Comparison of ENCODE assay signal across 8 cellular contexts in genomic region chrX:119870626-119871131, GRCh38. TPM values are rescaled to one million over a fixed set of nuclear protein-coding genes. Genes with fewer than 3 reads are reported as not detected.
DNase-seq lines count a peak whose midpoint lies in the region; ATAC-seq and TF ChIP-seq lines count a peak whose summit lies in the region.

No MANE protein-coding gene starts in this region.

- H3K4me3 ChIP-seq in AG09309 (ENCODE audit: control insufficient read depth, low read depth, low read length), result peak overlapping the region; percentile 66
- peak overlapping the region; percentile 74 to 77 for H3K4me3 ChIP-seq in muscle layer of colon (ENCODE audit: low read depth in 1 of 2, low read length in 2 of 2)
- peak overlapping the region; percentile 52 to 71 (median 64) for H3K4me3 ChIP-seq in upper lobe of left lung

- intact Hi-C loops in activated CD4-positive, alpha-beta memory T cell treated with anti-CD3 and anti-CD28 coated beads for 36 hours (cut with micrococcal nuclease), result loop anchor here (1.0 to 5.0 kb wide), 6 partner anchors 17 to 263 kb away; partner anchors contain the start of genes NKAP, NKRF, RPL39 and SOWAHD

- peak overlapping the region; percentile 98 for H3K27ac Mint-ChIP-seq in activated CD4-positive, alpha-beta memory T cell treated with anti-CD3 and anti-CD28 coated beads for 36 hours

- WGBS in upper lobe of left lung, 2 donors, result 0 to 43% methylated on average over 6 to 25 of the region's 25 CpGs

- DNase-seq in AG09309 (ENCODE audit: low read depth), result no peak
- DNase-seq in LHCN-M2 (ENCODE audit: low read depth), result peak; percentile 44
- peak; percentile 49 for DNase-seq in activated CD4-positive, alpha-beta memory T cell treated with anti-CD3 and anti-CD28 coated beads for 36 hours
- no peak for DNase-seq in epithelial cell of prostate (ENCODE audit: low read depth, low spot score)
- peak in 1 of 2 donors; percentile 47 for DNase-seq in upper lobe of left lung
- no peak for DNase-seq in occipital lobe (lab: John Stamatoyannopoulos, UW)

- peaks cover 10% of the 10 kb centered on the region for H3K4me1 Mint-ChIP-seq in activated CD4-positive, alpha-beta memory T cell treated with anti-CD3 and anti-CD28 coated beads for 36 hours (ENCODE audit: low read depth)

- H3K27me3 ChIP-seq in muscle layer of colon (ENCODE audit: control insufficient read depth in 1 of 2, insufficient read depth in 2 of 2, low read length in 2 of 2) (no peaks in the 10 kb centered on the region), upper lobe of left lung (no peaks in the 10 kb centered on the region)

- POLR2A ChIA-PET in activated CD4-positive, alpha-beta memory T cell treated with anti-CD3 and anti-CD28 coated beads for 36 hours (lab: Charles Lee), result interaction anchor here (0.8 to 2.9 kb wide), 7 partner anchors 18 to 296 kb away, joined by 4 to 29 read pairs (median 5); partner anchors contain the start of genes RPL39, UBE2A and UPF3B

- no peaks in the 10 kb centered on the region for H3K36me3 ChIP-seq in muscle layer of colon (ENCODE audit: insufficient read depth, low read length)
- H3K36me3 ChIP-seq in upper lobe of left lung, result peaks cover 0 to 2% (median 0%) of the 10 kb centered on the region in 4 donors

- TF ChIP-seq CTCF in AG09309 (IDR thresholded peaks at IDR 0.05; ENCODE audit: control insufficient read depth, insufficient read depth, low read depth, low read length, missing control alignments) (no peak), upper lobe of left lung (IDR thresholded peaks at IDR 0.05) (no peak)

- H3K9me3 Mint-ChIP-seq in activated CD4-positive, alpha-beta memory T cell treated with anti-CD3 and anti-CD28 coated beads for 36 hours, result no peaks in the 10 kb centered on the region

- ATAC-seq in GM18909 (IDR thresholded peaks at IDR 0.05; ENCODE audit: poor library complexity, unreplicated experiment) (peak; percentile 14), upper lobe of left lung (ENCODE audit: low FRiP score in 2 of 2) (peak; percentile 39 to 51)

- peak overlapping the region; percentile 88 for H3K27ac ChIP-seq in epithelial cell of prostate
- H3K27ac ChIP-seq in muscle layer of colon (ENCODE audit: low read depth, low read length), result peak overlapping the region; percentile 85
- peak overlapping the region; percentile 91 to 95 (median 93) for H3K27ac ChIP-seq in upper lobe of left lung

- no peak for TF ChIP-seq POLR2A in upper lobe of left lung (IDR thresholded peaks at IDR 0.05)

- H3K4me1 ChIP-seq in muscle layer of colon (ENCODE audit: insufficient read depth, low read length) (no peaks in the 10 kb centered on the region), upper lobe of left lung (peaks cover 0 to 14% (median 9%) of the 10 kb centered on the region in 4 donors)

- H3K9ac ChIP-seq in muscle layer of colon (ENCODE audit: low read length), result peak overlapping the region; percentile 44

- peaks cover 10% of the 10 kb centered on the region for H3K36me3 Mint-ChIP-seq in activated CD4-positive, alpha-beta memory T cell treated with anti-CD3 and anti-CD28 coated beads for 36 hours

- H3K9me3 ChIP-seq in muscle layer of colon (ENCODE audit: low read length) (no peaks in the 10 kb centered on the region), upper lobe of left lung (no peaks in the 10 kb centered on the region)

- H3K27me3 Mint-ChIP-seq in activated CD4-positive, alpha-beta memory T cell treated with anti-CD3 and anti-CD28 coated beads for 36 hours, result no peaks in the 10 kb centered on the region

- TF ChIP-seq EP300 in upper lobe of left lung (IDR thresholded peaks at IDR 0.05), result no peak

- CTCF ChIA-PET in activated CD4-positive, alpha-beta memory T cell treated with anti-CD3 and anti-CD28 coated beads for 36 hours (lab: Charles Lee), result interaction anchor here (1.1 to 1.9 kb wide), 4 partner anchors 9 to 79 kb away, joined by 3 to 8 read pairs (median 4); partner anchors contain the start of genes RPL39 and UPF3B

- H3K4me3 Mint-ChIP-seq in activated CD4-positive, alpha-beta memory T cell treated with anti-CD3 and anti-CD28 coated beads for 36 hours, result peak overlapping the region; percentile 98

RNA-seq across cellular contexts. Expression of gene RNF113A, which starts 0.9 kb away (rescaled TPM):
- total RNA-seq in LHCN-M2 (2014; rRNA removed) (15.9 and 17.6 TPM in 2 replicates), upper lobe of left lung (10 to 100 TPM in 5 of 6 donors, 1 to 10 TPM in 1; 3.1 to 15.2 (median 13.3) TPM), occipital lobe (13.7 TPM)
- 17.3 TPM for polyA plus RNA-seq in LHCN-M2 (2012)
- total RNA-seq in activated CD4-positive, alpha-beta memory T cell treated with anti-CD3 and anti-CD28 coated beads for 36 hours, result 10 to 100 TPM; 23.1 to 26.2 TPM

RNA-seq across cellular contexts. Expression of gene NDUFA1, which starts 1.0 kb away (rescaled TPM):
- 41.2 and 44.5 TPM in 2 replicates for total RNA-seq in LHCN-M2 (2014; rRNA removed)
- 236 TPM for polyA plus RNA-seq in LHCN-M2 (2012)
- 100 to 1,000 TPM; 103 to 104 TPM for total RNA-seq in activated CD4-positive, alpha-beta memory T cell treated with anti-CD3 and anti-CD28 coated beads for 36 hours
- total RNA-seq in upper lobe of left lung, result 10 to 100 TPM; 32.5 to 76.7 (median 47.5) TPM
- 28.1 TPM for total RNA-seq in occipital lobe

RNA-seq across cellular contexts. Expression of gene UPF3B, which starts 17.9 kb away (rescaled TPM):
- total RNA-seq in LHCN-M2 (2014; rRNA removed), result 2.4 and 3.7 TPM in 2 replicates
- 3.7 TPM for polyA plus RNA-seq in LHCN-M2 (2012)
- 10 to 100 TPM; 14.8 to 15.3 TPM for total RNA-seq in activated CD4-positive, alpha-beta memory T cell treated with anti-CD3 and anti-CD28 coated beads for 36 hours
- 10 to 100 TPM in 2 of 6 donors, 1 to 10 TPM in 4; 3.5 to 14.7 (median 7.4) TPM for total RNA-seq in upper lobe of left lung
- 3.0 TPM for total RNA-seq in occipital lobe

RNA-seq across cellular contexts. Expression of gene AKAP14, which starts 25.0 kb away (rescaled TPM):
- total RNA-seq in LHCN-M2 (2014; rRNA removed), result not detected in 2 replicates
- polyA plus RNA-seq in LHCN-M2 (2012), result not detected
- not detected for total RNA-seq in activated CD4-positive, alpha-beta memory T cell treated with anti-CD3 and anti-CD28 coated beads for 36 hours
- total RNA-seq in upper lobe of left lung, result 10 to 100 TPM in 2 of 6 donors, 1 to 10 TPM in 2, under 1 TPM in 1, not detected in 1; 0.31 to 13.5 (median 3.0) TPM
- 1.4 TPM for total RNA-seq in occipital lobe

Comparison
In these comparisons a context has a peak if more than half of its experiments do, and no peak if none do; other contexts are left out.
1. DNase-seq: peak in LHCN-M2 (single experiment) and activated CD4-positive, alpha-beta memory T cell treated with anti-CD3 and anti-CD28 coated beads for 36 hours (single experiment); none in AG09309 (single experiment), epithelial cell of prostate (single experiment) and occipital lobe (single experiment).
2. Peak in every context shown above with its lines, with median percentiles within 50 percentile points of each other: H3K4me3 ChIP-seq and H3K27ac ChIP-seq.